14 cellular contexts compared by ENCODE assay signal in the genomic region with DNA sequence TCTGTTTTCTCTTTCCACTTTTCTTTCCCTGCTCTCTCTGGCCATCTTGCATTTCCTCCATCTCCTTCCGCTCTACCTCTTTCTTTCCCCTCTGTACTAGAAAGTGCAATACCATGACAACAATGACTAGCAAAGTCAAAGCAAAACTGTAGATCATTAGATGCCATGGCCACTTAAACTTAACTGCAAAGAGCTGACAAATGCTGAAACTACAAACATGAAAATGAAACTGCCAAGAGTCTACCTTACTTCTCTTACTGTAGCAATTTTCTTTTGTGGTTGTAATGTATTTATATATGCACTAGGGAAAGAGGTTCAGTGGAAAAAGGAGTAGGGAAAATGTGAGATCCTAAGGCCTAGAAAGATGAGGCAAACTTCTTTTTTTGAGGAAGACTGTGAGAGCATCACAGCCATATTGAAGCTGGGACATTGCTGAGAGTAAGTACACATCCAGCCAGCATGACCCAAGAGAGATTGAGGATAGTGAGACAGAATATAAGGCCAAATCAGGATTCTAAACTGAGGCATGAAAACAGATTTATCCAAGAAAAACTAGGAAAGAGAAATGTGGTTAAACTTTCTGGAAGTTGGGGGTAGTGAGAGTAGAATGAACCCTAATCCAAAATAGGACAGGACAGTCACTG.
DNase-seq lines count a peak whose midpoint lies in the region; ATAC-seq lines count a peak whose summit lies in the region.
"Had no signal": no experiment of that assay in that cellular context is flagged by ENCODE, and none has a peak within 500 bp of the region (broad histone marks: within the 10 kb centered on the region; RNA-seq: fewer than 3 reads in every experiment).

No MANE protein-coding gene starts in this region.

- H3K4me3 Mint-ChIP-seq in stimulated activated memory B cell treated with anti-CD40 and anti-IgM and Interleukin-4, amounts not matched to agents 10 μg/mL and 1 μg/mL and 100 μg/mL, for 72 hours = no peak overlapping the region

- H3K27me3 Mint-ChIP-seq in stimulated activated memory B cell treated with anti-CD40 and anti-IgM and Interleukin-4, amounts not matched to agents 10 μg/mL and 1 μg/mL and 100 μg/mL, for 72 hours = no peaks in the 10 kb centered on the region

- no peaks in the 10 kb centered on the region for H3K36me3 Mint-ChIP-seq in stimulated activated memory B cell treated with anti-CD40 and anti-IgM and Interleukin-4, amounts not matched to agents 10 μg/mL and 1 μg/mL and 100 μg/mL, for 72 hours

- no peak overlapping the region for H3K27ac Mint-ChIP-seq in stimulated activated memory B cell treated with anti-CD40 and anti-IgM and Interleukin-4, amounts not matched to agents 10 μg/mL and 1 μg/mL and 100 μg/mL, for 72 hours

- no peaks in the 10 kb centered on the region for H3K4me1 Mint-ChIP-seq in stimulated activated memory B cell treated with anti-CD40 and anti-IgM and Interleukin-4, amounts not matched to agents 10 μg/mL and 1 μg/mL and 100 μg/mL, for 72 hours

- DNase-seq in DMS79 treated with DMSO at 0.1 percent for 48 hours (lab: John Stamatoyannopoulos, UW) (peak; percentile 80), DMS53 (lab: John Stamatoyannopoulos, UW) (no peak), NCI-H146 (lab: John Stamatoyannopoulos, UW) (no peak), COR-L47 (lab: John Stamatoyannopoulos, UW) (no peak)
- DNase-seq: activated T-cell treated with anti-CD3 and anti-CD28 coated beads, Interleukin-2, amount 50 U/mL, for 1 hour; MG63; midbrain; trophoblast cell had no signal

- H3K9me3 Mint-ChIP-seq in stimulated activated memory B cell treated with anti-CD40 and anti-IgM and Interleukin-4, amounts not matched to agents 10 μg/mL and 1 μg/mL and 100 μg/mL, for 72 hours = no peaks in the 10 kb centered on the region

- ATAC-seq in GM19043 (IDR thresholded peaks at IDR 0.05; ENCODE audit: low read depth, unreplicated experiment) (peak; percentile 99), GM21737 (IDR thresholded peaks at IDR 0.05; ENCODE audit: unreplicated experiment) (peak; percentile 100), HG03135 (IDR thresholded peaks at IDR 0.05; ENCODE audit: unreplicated experiment) (peak; percentile 99)
- ATAC-seq in stimulated activated memory B cell treated with anti-CD40 and anti-IgM and Interleukin-4, amounts not matched to agents 10 μg/mL and 1 μg/mL and 100 μg/mL, for 72 hours = no peak
- ATAC-seq: HCT116, Right ventricle myocardium inferior had no signal
